1 cellular context compared by ENCODE assay signal in the genomic region with DNA sequence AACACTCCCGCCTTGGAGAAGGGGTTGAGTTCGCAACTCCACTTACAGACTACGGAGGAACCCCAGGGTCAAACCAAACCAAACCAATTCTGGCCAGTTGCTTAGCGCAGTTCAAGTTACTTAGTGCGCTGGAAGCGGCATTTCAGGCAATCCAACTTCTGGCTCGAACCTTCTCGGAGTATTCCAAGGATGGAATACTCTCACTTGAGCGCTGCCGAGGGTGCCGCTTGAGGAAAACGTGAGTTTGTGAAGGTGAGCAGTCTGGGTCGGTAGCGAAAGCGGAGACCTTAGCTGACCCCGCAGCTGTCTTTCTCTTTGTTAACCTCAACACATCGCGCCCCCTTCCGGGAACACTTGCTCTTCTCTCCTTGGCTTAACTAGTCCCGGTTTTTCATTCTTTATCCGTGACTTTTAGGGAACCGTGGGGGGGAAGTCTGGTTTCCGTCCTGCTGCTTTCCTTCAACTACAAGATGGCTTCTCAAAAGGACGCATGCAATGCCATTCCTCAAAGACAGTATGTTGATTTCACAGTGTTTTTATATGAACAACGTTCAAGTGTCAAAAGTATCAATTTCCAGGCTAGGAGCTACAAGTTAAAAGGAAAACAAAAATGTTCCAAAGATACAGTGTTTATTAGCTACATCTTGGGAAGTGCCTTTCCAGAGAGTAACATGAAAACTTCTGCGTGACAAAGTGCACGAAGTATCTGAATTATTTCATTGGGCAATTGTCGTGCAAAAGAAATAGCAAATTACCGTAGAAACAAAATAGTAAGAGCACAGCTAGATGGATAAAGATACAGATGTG.
TF ChIP-seq lines count a peak whose summit lies in the region.

No MANE protein-coding gene starts in this region.

TF ChIP-seq in liver, 16 proteins besides CTCF, POLR2A, EP300 and RAD21 (continued from another document):
- peak; percentile 19 for TF ChIP-seq REST (IDR thresholded peaks at IDR 0.05)
- TF ChIP-seq TAF1 (conservative IDR thresholded peaks at IDR 0.05) = no peak
- no peak for TF ChIP-seq FOXA1 (IDR thresholded peaks at IDR 0.05)
- no peak for TF ChIP-seq GABPA (IDR thresholded peaks at IDR 0.05 in 1 of 2, conservative IDR thresholded peaks at IDR 0.05 in 1 of 2)
- TF ChIP-seq JUND (IDR thresholded peaks at IDR 0.05) = peak; percentile 21 to 33
